1 cellular context compared by ENCODE assay signal in the genomic region with DNA sequence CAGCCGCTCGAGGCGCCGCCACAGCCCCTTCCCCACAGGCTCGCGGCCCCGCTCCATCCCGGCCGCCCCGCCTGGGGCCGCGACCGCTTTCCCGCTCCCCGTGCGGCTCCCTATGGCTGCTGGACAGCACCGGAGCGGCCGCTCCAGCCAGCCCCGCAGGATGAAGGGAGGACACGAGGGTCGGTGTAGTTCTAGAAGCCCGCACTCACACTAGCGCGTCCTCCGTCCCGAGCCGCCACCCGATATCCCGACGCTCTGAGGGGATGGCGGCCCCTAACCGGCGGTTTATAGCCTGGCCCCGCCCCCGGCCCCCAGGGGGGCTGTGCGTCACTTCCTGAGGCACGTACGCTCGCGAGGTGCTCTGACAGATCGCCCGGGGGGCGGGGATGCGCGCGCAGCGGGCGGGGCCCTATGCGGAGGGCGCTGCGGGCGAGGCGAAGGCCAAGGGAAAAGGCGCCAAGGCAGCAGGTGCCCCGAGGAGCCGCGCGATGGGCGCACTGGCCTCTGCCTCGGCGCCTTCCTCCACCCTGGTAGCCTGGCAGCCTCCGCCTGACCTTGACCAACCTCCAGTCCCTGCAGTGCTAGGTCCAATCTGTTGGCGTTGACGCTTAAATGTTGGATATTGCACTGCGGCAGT.
A peak's percentile ranks its signal among the peaks of the same experiment; 100 is the strongest.
TF ChIP-seq lines count a peak whose summit lies in the region.

A gene (minus strand): TSS at position 257 of the 637 bp plus-strand sequence. CDS start 4,991 bp downstream, outside the sequence.

TF ChIP-seq in HepG2, 621 proteins besides CTCF, POLR2A, EP300 and RAD21 (continued from another document and continues in another):
- TF ChIP-seq, protein P1, sequence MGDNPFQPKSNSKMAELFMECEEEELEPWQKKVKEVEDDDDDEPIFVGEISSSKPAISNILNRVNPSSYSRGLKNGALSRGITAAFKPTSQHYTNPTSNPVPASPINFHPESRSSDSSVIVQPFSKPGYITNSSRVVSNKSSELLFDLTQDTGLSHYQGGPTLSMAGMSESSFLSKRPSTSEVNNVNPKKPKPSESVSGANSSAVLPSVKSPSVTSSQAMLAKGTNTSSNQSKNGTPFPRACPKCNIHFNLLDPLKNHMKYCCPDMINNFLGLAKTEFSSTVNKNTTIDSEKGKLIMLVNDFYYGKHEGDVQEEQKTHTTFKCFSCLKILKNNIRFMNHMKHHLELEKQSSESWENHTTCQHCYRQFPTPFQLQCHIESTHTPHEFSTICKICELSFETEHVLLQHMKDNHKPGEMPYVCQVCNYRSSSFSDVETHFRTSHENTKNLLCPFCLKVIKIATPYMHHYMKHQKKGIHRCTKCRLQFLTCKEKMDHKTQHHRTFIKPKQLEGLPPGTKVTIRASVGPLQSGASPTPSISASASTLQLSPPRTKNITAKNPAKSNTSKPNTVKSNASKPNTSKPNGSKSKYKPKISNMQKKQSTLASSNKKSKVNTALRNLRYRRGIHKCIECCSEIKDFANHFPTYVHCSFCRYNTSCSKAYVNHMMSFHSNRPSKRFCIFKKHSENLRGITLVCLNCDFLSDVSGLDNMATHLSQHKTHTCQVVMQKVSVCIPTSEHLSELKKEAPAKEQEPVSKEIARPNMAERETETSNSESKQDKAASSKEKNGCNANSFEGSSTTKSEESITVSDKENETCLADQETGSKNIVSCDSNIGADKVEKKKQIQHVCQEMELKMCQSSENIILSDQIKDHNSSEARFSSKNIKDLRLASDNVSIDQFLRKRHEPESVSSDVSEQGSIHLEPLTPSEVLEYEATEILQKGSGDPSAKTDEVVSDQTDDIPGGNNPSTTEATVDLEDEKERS (CRISPR knock-in tag; IDR thresholded peaks at IDR 0.05) = 0 out of 2 replicates have a peak, but pooled peaks have one; percentile 38
- TF ChIP-seq PHB2 (IDR thresholded peaks at IDR 0.05; ENCODE audit: partially characterized antibody) (no peak), ZNF124 (CRISPR knock-in tag; IDR thresholded peaks at IDR 0.05) (peak; percentile 92), ZNF143 (CRISPR knock-in tag; IDR thresholded peaks at IDR 0.05) (peak; percentile 56; the same call in 1 of the 2 replicates), ZNF367 (CRISPR knock-in tag; IDR thresholded peaks at IDR 0.05; ENCODE audit: borderline replicate concordance) (peak; percentile 44; the same call in 1 of the 2 replicates), ZNF589 (CRISPR knock-in tag; conservative IDR thresholded peaks at IDR 0.05) (peak; percentile 81), YEATS4 (CRISPR knock-in tag; IDR thresholded peaks at IDR 0.05; ENCODE audit: borderline replicate concordance) (peak; percentile 87), MIXL1 (CRISPR knock-in tag; IDR thresholded peaks at IDR 0.05) (peak; percentile 74), RBFOX2 (IDR thresholded peaks at IDR 0.05; ENCODE audit: low read depth, low read length) (peak; percentile 99), BORCS8-MEF2B (CRISPR knock-in tag; IDR thresholded peaks at IDR 0.05) (peak; percentile 91), RORA (CRISPR knock-in tag; IDR thresholded peaks at IDR 0.05) (no peak), ZBTB20 (CRISPR knock-in tag; IDR thresholded peaks at IDR 0.05; ENCODE audit: borderline replicate concordance, low read depth) (no peak; the same call in 1 of the 2 replicates), KLF11 (CRISPR knock-in tag; IDR thresholded peaks at IDR 0.05) (peak; percentile 82; the same call in 1 of the 2 replicates), ZBTB38 (CRISPR knock-in tag; IDR thresholded peaks at IDR 0.05) (peak; percentile 84; the same call in 1 of the 2 replicates), ZSCAN31 (CRISPR knock-in tag; IDR thresholded peaks at IDR 0.05; ENCODE audit: low read depth) (peak; percentile 95), ZNF563 (CRISPR knock-in tag; IDR thresholded peaks at IDR 0.05) (peak; percentile 61; the same call in 1 of the 2 replicates), MIER2 (CRISPR knock-in tag; IDR thresholded peaks at IDR 0.05) (peak; percentile 81), JUND (CRISPR knock-in tag; IDR thresholded peaks at IDR 0.05) (peak; percentile 55; the same call in 1 of the 2 replicates), ZBTB1 (CRISPR knock-in tag; IDR thresholded peaks at IDR 0.05; ENCODE audit: borderline replicate concordance) (no peak), ZFP62 (CRISPR knock-in tag; IDR thresholded peaks at IDR 0.05) (no peak), ZNF746 (CRISPR knock-in tag; IDR thresholded peaks at IDR 0.05) (0 out of 2 replicates have a peak, but pooled peaks have one; percentile 33)
- TF ChIP-seq, protein P2, sequence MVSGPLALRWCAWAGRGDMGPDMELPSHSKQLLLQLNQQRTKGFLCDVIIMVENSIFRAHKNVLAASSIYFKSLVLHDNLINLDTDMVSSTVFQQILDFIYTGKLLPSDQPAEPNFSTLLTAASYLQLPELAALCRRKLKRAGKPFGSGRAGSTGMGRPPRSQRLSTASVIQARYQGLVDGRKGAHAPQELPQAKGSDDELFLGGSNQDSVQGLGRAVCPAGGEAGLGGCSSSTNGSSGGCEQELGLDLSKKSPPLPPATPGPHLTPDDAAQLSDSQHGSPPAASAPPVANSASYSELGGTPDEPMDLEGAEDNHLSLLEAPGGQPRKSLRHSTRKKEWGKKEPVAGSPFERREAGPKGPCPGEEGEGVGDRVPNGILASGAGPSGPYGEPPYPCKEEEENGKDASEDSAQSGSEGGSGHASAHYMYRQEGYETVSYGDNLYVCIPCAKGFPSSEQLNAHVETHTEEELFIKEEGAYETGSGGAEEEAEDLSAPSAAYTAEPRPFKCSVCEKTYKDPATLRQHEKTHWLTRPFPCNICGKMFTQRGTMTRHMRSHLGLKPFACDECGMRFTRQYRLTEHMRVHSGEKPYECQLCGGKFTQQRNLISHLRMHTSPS (CRISPR knock-in tag; IDR thresholded peaks at IDR 0.05; ENCODE audit: low read depth) = peak; percentile 95
- TF ChIP-seq, protein P3, sequence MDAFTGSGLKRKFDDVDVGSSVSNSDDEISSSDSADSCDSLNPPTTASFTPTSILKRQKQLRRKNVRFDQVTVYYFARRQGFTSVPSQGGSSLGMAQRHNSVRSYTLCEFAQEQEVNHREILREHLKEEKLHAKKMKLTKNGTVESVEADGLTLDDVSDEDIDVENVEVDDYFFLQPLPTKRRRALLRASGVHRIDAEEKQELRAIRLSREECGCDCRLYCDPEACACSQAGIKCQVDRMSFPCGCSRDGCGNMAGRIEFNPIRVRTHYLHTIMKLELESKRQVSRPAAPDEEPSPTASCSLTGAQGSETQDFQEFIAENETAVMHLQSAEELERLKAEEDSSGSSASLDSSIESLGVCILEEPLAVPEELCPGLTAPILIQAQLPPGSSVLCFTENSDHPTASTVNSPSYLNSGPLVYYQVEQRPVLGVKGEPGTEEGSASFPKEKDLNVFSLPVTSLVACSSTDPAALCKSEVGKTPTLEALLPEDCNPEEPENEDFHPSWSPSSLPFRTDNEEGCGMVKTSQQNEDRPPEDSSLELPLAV (CRISPR knock-in tag; conservative IDR thresholded peaks at IDR 0.05; ENCODE audit: low read depth) = no peak; the same call in 1 of the 2 replicates
- TF ChIP-seq, protein P4, sequence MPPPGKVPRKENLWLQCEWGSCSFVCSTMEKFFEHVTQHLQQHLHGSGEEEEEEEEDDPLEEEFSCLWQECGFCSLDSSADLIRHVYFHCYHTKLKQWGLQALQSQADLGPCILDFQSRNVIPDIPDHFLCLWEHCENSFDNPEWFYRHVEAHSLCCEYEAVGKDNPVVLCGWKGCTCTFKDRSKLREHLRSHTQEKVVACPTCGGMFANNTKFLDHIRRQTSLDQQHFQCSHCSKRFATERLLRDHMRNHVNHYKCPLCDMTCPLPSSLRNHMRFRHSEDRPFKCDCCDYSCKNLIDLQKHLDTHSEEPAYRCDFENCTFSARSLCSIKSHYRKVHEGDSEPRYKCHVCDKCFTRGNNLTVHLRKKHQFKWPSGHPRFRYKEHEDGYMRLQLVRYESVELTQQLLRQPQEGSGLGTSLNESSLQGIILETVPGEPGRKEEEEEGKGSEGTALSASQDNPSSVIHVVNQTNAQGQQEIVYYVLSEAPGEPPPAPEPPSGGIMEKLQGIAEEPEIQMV (CRISPR knock-in tag; IDR thresholded peaks at IDR 0.05; ENCODE audit: low read depth) = peak; percentile 60; the same call in 1 of the 2 replicates
- TF ChIP-seq, protein P5, sequence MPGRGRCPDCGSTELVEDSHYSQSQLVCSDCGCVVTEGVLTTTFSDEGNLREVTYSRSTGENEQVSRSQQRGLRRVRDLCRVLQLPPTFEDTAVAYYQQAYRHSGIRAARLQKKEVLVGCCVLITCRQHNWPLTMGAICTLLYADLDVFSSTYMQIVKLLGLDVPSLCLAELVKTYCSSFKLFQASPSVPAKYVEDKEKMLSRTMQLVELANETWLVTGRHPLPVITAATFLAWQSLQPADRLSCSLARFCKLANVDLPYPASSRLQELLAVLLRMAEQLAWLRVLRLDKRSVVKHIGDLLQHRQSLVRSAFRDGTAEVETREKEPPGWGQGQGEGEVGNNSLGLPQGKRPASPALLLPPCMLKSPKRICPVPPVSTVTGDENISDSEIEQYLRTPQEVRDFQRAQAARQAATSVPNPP (CRISPR knock-in tag; IDR thresholded peaks at IDR 0.05) = peak; percentile 61; the same call in 1 of the 2 replicates
- TF ChIP-seq, protein P6, sequence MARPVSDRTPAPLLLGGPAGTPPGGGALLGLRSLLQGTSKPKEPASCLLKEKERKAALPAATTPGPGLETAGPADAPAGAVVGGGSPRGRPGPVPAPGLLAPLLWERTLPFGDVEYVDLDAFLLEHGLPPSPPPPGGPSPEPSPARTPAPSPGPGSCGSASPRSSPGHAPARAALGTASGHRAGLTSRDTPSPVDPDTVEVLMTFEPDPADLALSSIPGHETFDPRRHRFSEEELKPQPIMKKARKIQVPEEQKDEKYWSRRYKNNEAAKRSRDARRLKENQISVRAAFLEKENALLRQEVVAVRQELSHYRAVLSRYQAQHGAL (CRISPR knock-in tag; IDR thresholded peaks at IDR 0.05; ENCODE audit: not compliant biosample characterization) = peak; percentile 89
- TF ChIP-seq, protein P7, sequence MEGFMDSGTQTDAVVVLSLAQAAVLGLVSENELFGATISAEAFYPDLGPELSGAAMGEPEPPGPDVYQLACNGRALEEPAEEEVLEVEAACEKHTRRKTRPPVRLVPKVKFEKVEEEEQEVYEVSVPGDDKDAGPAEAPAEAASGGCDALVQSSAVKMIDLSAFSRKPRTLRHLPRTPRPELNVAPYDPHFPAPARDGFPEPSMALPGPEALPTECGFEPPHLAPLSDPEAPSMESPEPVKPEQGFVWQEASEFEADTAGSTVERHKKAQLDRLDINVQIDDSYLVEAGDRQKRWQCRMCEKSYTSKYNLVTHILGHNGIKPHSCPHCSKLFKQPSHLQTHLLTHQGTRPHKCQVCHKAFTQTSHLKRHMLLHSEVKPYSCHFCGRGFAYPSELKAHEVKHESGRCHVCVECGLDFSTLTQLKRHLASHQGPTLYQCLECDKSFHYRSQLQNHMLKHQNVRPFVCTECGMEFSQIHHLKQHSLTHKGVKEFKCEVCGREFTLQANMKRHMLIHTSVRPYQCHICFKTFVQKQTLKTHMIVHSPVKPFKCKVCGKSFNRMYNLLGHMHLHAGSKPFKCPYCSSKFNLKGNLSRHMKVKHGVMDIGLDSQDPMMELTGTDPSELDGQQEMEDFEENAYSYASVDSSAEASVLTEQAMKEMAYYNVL (CRISPR knock-in tag; IDR thresholded peaks at IDR 0.05; ENCODE audit: borderline replicate concordance) = peak; percentile 39; the same call in 1 of the 2 replicates
- TF ChIP-seq, protein P8, sequence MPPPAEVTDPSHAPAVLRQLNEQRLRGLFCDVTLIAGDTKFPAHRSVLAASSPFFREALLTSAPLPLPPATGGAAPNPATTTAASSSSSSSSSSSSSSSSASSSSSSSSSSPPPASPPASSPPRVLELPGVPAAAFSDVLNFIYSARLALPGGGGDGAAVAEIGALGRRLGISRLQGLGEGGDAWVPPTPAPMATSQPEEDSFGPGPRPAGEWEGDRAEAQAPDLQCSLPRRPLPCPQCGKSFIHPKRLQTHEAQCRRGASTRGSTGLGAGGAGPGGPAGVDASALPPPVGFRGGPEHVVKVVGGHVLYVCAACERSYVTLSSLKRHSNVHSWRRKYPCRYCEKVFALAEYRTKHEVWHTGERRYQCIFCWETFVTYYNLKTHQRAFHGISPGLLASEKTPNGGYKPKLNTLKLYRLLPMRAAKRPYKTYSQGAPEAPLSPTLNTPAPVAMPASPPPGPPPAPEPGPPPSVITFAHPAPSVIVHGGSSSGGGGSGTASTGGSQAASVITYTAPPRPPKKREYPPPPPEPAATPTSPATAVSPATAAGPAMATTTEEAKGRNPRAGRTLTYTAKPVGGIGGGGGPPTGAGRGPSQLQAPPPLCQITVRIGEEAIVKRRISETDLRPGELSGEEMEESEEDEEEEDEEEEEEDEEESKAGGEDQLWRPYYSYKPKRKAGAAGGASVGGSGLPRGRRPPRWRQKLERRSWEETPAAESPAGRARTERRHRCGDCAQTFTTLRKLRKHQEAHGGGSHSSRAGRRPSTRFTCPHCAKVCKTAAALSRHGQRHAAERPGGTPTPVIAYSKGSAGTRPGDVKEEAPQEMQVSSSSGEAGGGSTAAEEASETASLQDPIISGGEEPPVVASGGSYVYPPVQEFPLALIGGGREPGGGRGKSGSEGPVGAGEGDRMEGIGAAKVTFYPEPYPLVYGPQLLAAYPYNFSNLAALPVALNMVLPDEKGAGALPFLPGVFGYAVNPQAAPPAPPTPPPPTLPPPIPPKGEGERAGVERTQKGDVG (CRISPR knock-in tag; IDR thresholded peaks at IDR 0.05; ENCODE audit: borderline replicate concordance) = peak; percentile 53; the same call in 1 of the 2 replicates
- TF ChIP-seq, protein P9, sequence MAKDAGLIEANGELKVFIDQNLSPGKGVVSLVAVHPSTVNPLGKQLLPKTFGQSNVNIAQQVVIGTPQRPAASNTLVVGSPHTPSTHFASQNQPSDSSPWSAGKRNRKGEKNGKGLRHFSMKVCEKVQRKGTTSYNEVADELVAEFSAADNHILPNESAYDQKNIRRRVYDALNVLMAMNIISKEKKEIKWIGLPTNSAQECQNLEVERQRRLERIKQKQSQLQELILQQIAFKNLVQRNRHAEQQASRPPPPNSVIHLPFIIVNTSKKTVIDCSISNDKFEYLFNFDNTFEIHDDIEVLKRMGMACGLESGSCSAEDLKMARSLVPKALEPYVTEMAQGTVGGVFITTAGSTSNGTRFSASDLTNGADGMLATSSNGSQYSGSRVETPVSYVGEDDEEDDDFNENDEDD (CRISPR knock-in tag; IDR thresholded peaks at IDR 0.05; ENCODE audit: borderline replicate concordance) = peak; percentile 96
- TF ChIP-seq, protein P10, sequence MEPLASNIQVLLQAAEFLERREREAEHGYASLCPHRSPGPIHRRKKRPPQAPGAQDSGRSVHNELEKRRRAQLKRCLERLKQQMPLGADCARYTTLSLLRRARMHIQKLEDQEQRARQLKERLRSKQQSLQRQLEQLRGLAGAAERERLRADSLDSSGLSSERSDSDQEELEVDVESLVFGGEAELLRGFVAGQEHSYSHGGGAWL (CRISPR knock-in tag; IDR thresholded peaks at IDR 0.05) = peak; percentile 89; the same call in 1 of the 2 replicates
- TF ChIP-seq, protein P11, sequence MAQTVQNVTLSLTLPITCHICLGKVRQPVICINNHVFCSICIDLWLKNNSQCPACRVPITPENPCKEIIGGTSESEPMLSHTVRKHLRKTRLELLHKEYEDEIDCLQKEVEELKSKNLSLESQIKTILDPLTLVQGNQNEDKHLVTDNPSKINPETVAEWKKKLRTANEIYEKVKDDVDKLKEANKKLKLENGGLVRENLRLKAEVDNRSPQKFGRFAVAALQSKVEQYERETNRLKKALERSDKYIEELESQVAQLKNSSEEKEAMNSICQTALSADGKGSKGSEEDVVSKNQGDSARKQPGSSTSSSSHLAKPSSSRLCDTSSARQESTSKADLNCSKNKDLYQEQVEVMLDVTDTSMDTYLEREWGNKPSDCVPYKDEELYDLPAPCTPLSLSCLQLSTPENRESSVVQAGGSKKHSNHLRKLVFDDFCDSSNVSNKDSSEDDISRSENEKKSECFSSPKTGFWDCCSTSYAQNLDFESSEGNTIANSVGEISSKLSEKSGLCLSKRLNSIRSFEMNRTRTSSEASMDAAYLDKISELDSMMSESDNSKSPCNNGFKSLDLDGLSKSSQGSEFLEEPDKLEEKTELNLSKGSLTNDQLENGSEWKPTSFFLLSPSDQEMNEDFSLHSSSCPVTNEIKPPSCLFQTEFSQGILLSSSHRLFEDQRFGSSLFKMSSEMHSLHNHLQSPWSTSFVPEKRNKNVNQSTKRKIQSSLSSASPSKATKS (CRISPR knock-in tag; IDR thresholded peaks at IDR 0.05) = no peak
